In genomic region chr12:104331376-104331775, GRCh38 we compare ENCODE assay signal across 35 cellular contexts.
"Had no signal": no experiment of that assay in that cellular context is flagged by ENCODE, and none has a peak within 500 bp of the region (broad histone marks: within the 10 kb centered on the region; RNA-seq: fewer than 3 reads in every experiment).

No MANE protein-coding gene starts in this region.

- H3K27ac Mint-ChIP-seq: activated B cell treated with CpG ODN at 0.5 μM for 24 hours; activated CD8-positive, alpha-beta memory T cell treated with anti-CD3 and anti-CD28 coated beads, Interleukin-2, amount 10 ng/mL, durations not matched to agents 7 days and 5 days; activated CD8-positive, alpha-beta T cell treated with anti-CD3 and anti-CD28 coated beads, Interleukin-2, amount 10 ng/mL, durations not matched to agents 7 days and 5 days; activated naive CD4-positive, alpha-beta T cell treated with anti-CD3 and anti-CD28 coated beads for 36 hours; activated naive CD4-positive, alpha-beta T cell treated with anti-CD3 and anti-CD28 coated beads, Interleukin-2, amount 50 U/mL, for 24 hours; activated naive CD8-positive, alpha-beta T cell treated with anti-CD3 and anti-CD28 coated beads, Interleukin-2, amount 10 ng/mL, durations not matched to agents 7 days and 5 days; activated T-helper 1 cell treated with anti-CD3 and anti-CD28 coated beads, Interleukin-12 subunit alpha, Interleukin-12 subunit beta, Interleukin-2, Interleukin-4 antibody, amounts not matched to agents 30 ng/mL and 10 ng/mL and 1 ng/mL, durations not matched to agents 14 hours and 24 hours and 36 hours; activated T-helper 2 cell treated with anti-CD3 and anti-CD28 coated beads, Interferon-gamma antibody, Interleukin-2, Interleukin-4, amounts not matched to agents 10 μg/mL and 5 μg/mL and 100 μg/mL, durations not matched to agents 14 hours and 24 hours and 36 hours; brain; T-helper 2 cell treated with Interferon-gamma antibody and Interleukin-4, amounts not matched to agents 5 μg/mL and 100 μg/mL, for 36 hours had no signal

- H3K4me3 Mint-ChIP-seq: activated B cell treated with CpG ODN at 0.5 μM for 24 hours; activated CD8-positive, alpha-beta memory T cell treated with anti-CD3 and anti-CD28 coated beads, Interleukin-2, amount 10 ng/mL, durations not matched to agents 7 days and 5 days; activated CD8-positive, alpha-beta T cell treated with anti-CD3 and anti-CD28 coated beads, Interleukin-2, amount 10 ng/mL, durations not matched to agents 7 days and 5 days; activated naive CD4-positive, alpha-beta T cell treated with anti-CD3 and anti-CD28 coated beads for 36 hours; activated naive CD4-positive, alpha-beta T cell treated with anti-CD3 and anti-CD28 coated beads, Interleukin-2, amount 50 U/mL, for 24 hours; activated naive CD8-positive, alpha-beta T cell treated with anti-CD3 and anti-CD28 coated beads, Interleukin-2, amount 10 ng/mL, durations not matched to agents 7 days and 5 days; activated T-helper 1 cell treated with anti-CD3 and anti-CD28 coated beads, Interleukin-12 subunit alpha, Interleukin-12 subunit beta, Interleukin-2, Interleukin-4 antibody, amounts not matched to agents 30 ng/mL and 10 ng/mL and 1 ng/mL, durations not matched to agents 14 hours and 24 hours and 36 hours; brain; T-helper 17 cell; T-helper 2 cell treated with Interferon-gamma antibody and Interleukin-4, amounts not matched to agents 5 μg/mL and 100 μg/mL, for 36 hours had no signal

- H3K27me3 ChIP-seq: ascending aorta, breast epithelium, cardiac muscle cell, colonic mucosa, esophagus squamous epithelium, heart left ventricle had no signal

- H3K9me3 ChIP-seq: ascending aorta, breast epithelium, colonic mucosa, esophagus squamous epithelium, heart left ventricle had no signal

- FAIRE-seq: endometrium, endothelial cell of umbilical vein had no signal

- H3K9me3 Mint-ChIP-seq: activated B cell treated with CpG ODN at 0.5 μM for 24 hours; activated naive CD4-positive, alpha-beta T cell treated with anti-CD3 and anti-CD28 coated beads for 36 hours; activated naive CD4-positive, alpha-beta T cell treated with anti-CD3 and anti-CD28 coated beads, Interleukin-2, amount 50 U/mL, for 24 hours; activated naive CD8-positive, alpha-beta T cell treated with anti-CD3 and anti-CD28 coated beads, Interleukin-2, amount 10 ng/mL, durations not matched to agents 7 days and 5 days; activated T-helper 1 cell treated with anti-CD3 and anti-CD28 coated beads, Interleukin-12 subunit alpha, Interleukin-12 subunit beta, Interleukin-2, Interleukin-4 antibody, amounts not matched to agents 30 ng/mL and 10 ng/mL and 1 ng/mL, durations not matched to agents 14 hours and 24 hours and 36 hours; activated T-helper 2 cell treated with anti-CD3 and anti-CD28 coated beads, Interferon-gamma antibody, Interleukin-2, Interleukin-4, amounts not matched to agents 10 μg/mL and 5 μg/mL and 100 μg/mL, durations not matched to agents 14 hours and 24 hours and 36 hours; brain; T-helper 2 cell treated with Interferon-gamma antibody and Interleukin-4, amounts not matched to agents 5 μg/mL and 100 μg/mL, for 36 hours had no signal

- ATAC-seq: activated CD4-positive, CD25-positive, alpha-beta regulatory T cell treated with anti-CD3 and anti-CD28 coated beads, Interleukin-2, amount 50 U/mL, for 24 hours; activated CD8-positive, alpha-beta memory T cell treated with anti-CD3 and anti-CD28 coated beads, Interleukin-2, amount 10 ng/mL, durations not matched to agents 7 days and 5 days; activated CD8-positive, alpha-beta T cell treated with anti-CD3 and anti-CD28 coated beads, Interleukin-2, amount 10 ng/mL, durations not matched to agents 7 days and 5 days; heart left ventricle; T-helper 17 cell had no signal

- H3K27ac ChIP-seq: ascending aorta, breast epithelium, cardiac muscle cell, colonic mucosa, epithelial cell of prostate, esophagus squamous epithelium, heart left ventricle, WERI-Rb-1 had no signal

- DNase-seq: activated B cell treated with CpG ODN at 0.5 μM for 24 hours; activated CD4-positive, alpha-beta T cell treated with anti-CD3 and anti-CD28 coated beads for 48 hours; activated CD4-positive, alpha-beta T cell treated with anti-CD3 and anti-CD28 coated beads, Interleukin-2, amount 50 U/mL, for 1 hour; activated CD4-positive, alpha-beta T cell treated with anti-CD3 and anti-CD28 coated beads, Interleukin-2, amount 50 U/mL, for 48 hours; activated CD8-positive, alpha-beta memory T cell treated with anti-CD3 and anti-CD28 coated beads, Interleukin-2, amount 10 ng/mL, durations not matched to agents 7 days and 5 days; activated CD8-positive, alpha-beta memory T cell treated with anti-CD3 and anti-CD28 coated beads, Interleukin-2, amount 50 U/mL, for 4 hours; activated CD8-positive, alpha-beta T cell treated with anti-CD3 and anti-CD28 coated beads, Interleukin-2, amount 10 ng/mL, durations not matched to agents 7 days and 5 days; activated effector memory CD4-positive, alpha-beta T cell treated with anti-CD3 and anti-CD28 coated beads, Interleukin-2, amount 50 U/mL, for 16 hours; activated naive CD4-positive, alpha-beta T cell treated with anti-CD3 and anti-CD28 coated beads for 36 hours; activated naive CD8-positive, alpha-beta T cell treated with anti-CD3 and anti-CD28 coated beads, Interleukin-2, amount 10 ng/mL, durations not matched to agents 7 days and 5 days; activated T-cell treated with anti-CD3 and anti-CD28 coated beads, Interleukin-2, amount 50 U/mL, for 1 hour; activated T-cell treated with anti-CD3 and anti-CD28 coated beads, Interleukin-2, amount 50 U/mL, for 48 hours; central memory CD4-positive, alpha-beta T cell; cerebellar nuclear complex; colonic mucosa; effector CD8-positive, alpha-beta T cell; esophagus squamous epithelium; foreskin melanocyte; glutamatergic neuron; heart left ventricle; T-helper 17 cell; T1000; WERI-Rb-1 had no signal

- H3K27me3 Mint-ChIP-seq: activated B cell treated with CpG ODN at 0.5 μM for 24 hours; activated CD8-positive, alpha-beta memory T cell treated with anti-CD3 and anti-CD28 coated beads, Interleukin-2, amount 10 ng/mL, durations not matched to agents 7 days and 5 days; activated naive CD4-positive, alpha-beta T cell treated with anti-CD3 and anti-CD28 coated beads, Interleukin-2, amount 50 U/mL, for 24 hours; activated naive CD8-positive, alpha-beta T cell treated with anti-CD3 and anti-CD28 coated beads, Interleukin-2, amount 10 ng/mL, durations not matched to agents 7 days and 5 days; brain; T-helper 17 cell had no signal

- H3K4me3 ChIP-seq: ascending aorta, breast epithelium, cardiac muscle cell, colonic mucosa, esophagus squamous epithelium, heart left ventricle had no signal

- H3K4me1 ChIP-seq: breast epithelium, colonic mucosa, esophagus squamous epithelium, heart left ventricle had no signal

- H3K4me1 Mint-ChIP-seq: activated B cell treated with CpG ODN at 0.5 μM for 24 hours; activated CD8-positive, alpha-beta memory T cell treated with anti-CD3 and anti-CD28 coated beads, Interleukin-2, amount 10 ng/mL, durations not matched to agents 7 days and 5 days; activated naive CD8-positive, alpha-beta T cell treated with anti-CD3 and anti-CD28 coated beads, Interleukin-2, amount 10 ng/mL, durations not matched to agents 7 days and 5 days; brain; T-helper 17 cell had no signal
